ENCODE assay signal across 41 cellular contexts in genomic region chr16:56903866-56904265, GRCh38. TPM values are rescaled to one million over a fixed set of nuclear protein-coding genes. Genes with fewer than 3 reads are reported as not detected.
"Had no signal": no experiment of that assay in that cellular context is flagged by ENCODE, and none has a peak within 500 bp of the region (broad histone marks: within the 10 kb centered on the region; RNA-seq: fewer than 3 reads in every experiment).

No MANE protein-coding gene starts in this region.

- H3K4me1 ChIP-seq: ascending aorta had no signal

- H3K27me3 Mint-ChIP-seq: activated naive CD4-positive, alpha-beta T cell treated with anti-CD3 and anti-CD28 coated beads, Interleukin-2, amount 50 U/mL, for 24 hours; activated naive CD8-positive, alpha-beta T cell; central memory CD8-positive, alpha-beta T cell had no signal

- ATAC-seq: activated CD4-positive, alpha-beta T cell treated with anti-CD3 and anti-CD28 coated beads for 36 hours; activated CD4-positive, CD25-positive, alpha-beta regulatory T cell treated with anti-CD3 and anti-CD28 coated beads, Interleukin-2, amount 50 U/mL, for 24 hours; activated CD8-positive, alpha-beta memory T cell treated with anti-CD3 and anti-CD28 coated beads, Interleukin-2, amount 10 ng/mL, durations not matched to agents 7 days and 5 days; activated CD8-positive, alpha-beta T cell treated with anti-CD3 and anti-CD28 coated beads, Interleukin-2, amount 10 ng/mL, durations not matched to agents 7 days and 5 days; activated naive CD8-positive, alpha-beta T cell treated with anti-CD3 and anti-CD28 coated beads, Interleukin-2, amount 50 U/mL, for 24 hours; T-cell; T-helper 17 cell; WTC11 had no signal

- H3K36me3 Mint-ChIP-seq: activated CD8-positive, alpha-beta memory T cell treated with anti-CD3 and anti-CD28 coated beads, Interleukin-2, amount 10 ng/mL, durations not matched to agents 7 days and 5 days; activated naive CD4-positive, alpha-beta T cell treated with anti-CD3 and anti-CD28 coated beads, Interleukin-2, amount 10 ng/mL, durations not matched to agents 7 days and 5 days; activated naive CD4-positive, alpha-beta T cell treated with anti-CD3 and anti-CD28 coated beads, Interleukin-2, amount 50 U/mL, for 24 hours; activated naive CD8-positive, alpha-beta T cell; activated naive CD8-positive, alpha-beta T cell treated with anti-CD3 and anti-CD28 coated beads, Interleukin-2, amount 10 ng/mL, durations not matched to agents 7 days and 5 days; brain; T-cell had no signal

- H3K36me3 ChIP-seq: ascending aorta, cardiac muscle cell, WERI-Rb-1 had no signal

- H3K27me3 ChIP-seq: ascending aorta, cardiac muscle cell had no signal

- H3K27ac ChIP-seq: ascending aorta, cardiac muscle cell, WERI-Rb-1 had no signal

- H3K4me3 Mint-ChIP-seq: activated CD4-positive, alpha-beta memory T cell treated with anti-CD3 and anti-CD28 coated beads, Interleukin-2, amount 10 ng/mL, durations not matched to agents 7 days and 5 days; activated CD4-positive, alpha-beta T cell treated with anti-CD3 and anti-CD28 coated beads for 36 hours; activated CD4-positive, alpha-beta T cell treated with anti-CD3 and anti-CD28 coated beads, Interleukin-2, amount 10 ng/mL, durations not matched to agents 7 days and 5 days; activated CD8-positive, alpha-beta memory T cell treated with anti-CD3 and anti-CD28 coated beads, Interleukin-2, amount 10 ng/mL, durations not matched to agents 7 days and 5 days; activated CD8-positive, alpha-beta T cell treated with anti-CD3 and anti-CD28 coated beads, Interleukin-2, amount 10 ng/mL, durations not matched to agents 7 days and 5 days; activated naive CD4-positive, alpha-beta T cell treated with anti-CD3 and anti-CD28 coated beads, Interleukin-2, amount 10 ng/mL, durations not matched to agents 7 days and 5 days; activated naive CD4-positive, alpha-beta T cell treated with anti-CD3 and anti-CD28 coated beads, Interleukin-2, amount 50 U/mL, for 24 hours; activated naive CD8-positive, alpha-beta T cell; activated naive CD8-positive, alpha-beta T cell treated with anti-CD3 and anti-CD28 coated beads, Interleukin-2, amount 10 ng/mL, durations not matched to agents 7 days and 5 days; activated naive CD8-positive, alpha-beta T cell treated with anti-CD3 and anti-CD28 coated beads, Interleukin-2, amount 50 U/mL, for 24 hours; activated T-cell treated with anti-CD3 and anti-CD28 coated beads, Interleukin-2, amount 50 U/mL, for 24 hours; brain; central memory CD8-positive, alpha-beta T cell; T-cell; T-helper 17 cell; WTC11 had no signal

- H3K9me3 ChIP-seq: ascending aorta had no signal

- DNase-seq: activated CD4-positive, alpha-beta memory T cell treated with anti-CD3 and anti-CD28 coated beads, Interleukin-2, amount 10 ng/mL, durations not matched to agents 7 days and 5 days; activated CD4-positive, alpha-beta T cell treated with anti-CD3 and anti-CD28 coated beads for 1 hour; activated CD4-positive, alpha-beta T cell treated with anti-CD3 and anti-CD28 coated beads for 36 hours; activated CD4-positive, alpha-beta T cell treated with anti-CD3 and anti-CD28 coated beads for 48 hours; activated CD4-positive, alpha-beta T cell treated with anti-CD3 and anti-CD28 coated beads, Interleukin-2, amount 10 ng/mL, durations not matched to agents 7 days and 5 days; activated CD4-positive, alpha-beta T cell treated with anti-CD3 and anti-CD28 coated beads, Interleukin-2, amount 50 U/mL, for 48 hours; activated CD4-positive, CD25-positive, alpha-beta regulatory T cell; activated CD8-positive, alpha-beta memory T cell treated with anti-CD3 and anti-CD28 coated beads for 24 hours; activated CD8-positive, alpha-beta memory T cell treated with anti-CD3 and anti-CD28 coated beads, Interleukin-2, amount 10 ng/mL, durations not matched to agents 7 days and 5 days; activated CD8-positive, alpha-beta memory T cell treated with anti-CD3 and anti-CD28 coated beads, Interleukin-2, amount 50 U/mL, for 48 hours; activated CD8-positive, alpha-beta T cell treated with anti-CD3 and anti-CD28 coated beads, Interleukin-2, amount 10 ng/mL, durations not matched to agents 7 days and 5 days; activated effector memory CD4-positive, alpha-beta T cell treated with Interleukin-2 at 50 U/mL for 16 hours; activated gamma-delta T cell; activated naive CD4-positive, alpha-beta T cell treated with anti-CD3 and anti-CD28 coated beads, Interleukin-2, amount 10 ng/mL, durations not matched to agents 7 days and 5 days; activated naive CD4-positive, alpha-beta T cell treated with Interleukin-2 at 50 U/mL for 16 hours; activated naive CD8-positive, alpha-beta T cell treated with anti-CD3 and anti-CD28 coated beads, Interleukin-2, amount 10 ng/mL, durations not matched to agents 7 days and 5 days; activated naive CD8-positive, alpha-beta T cell treated with anti-CD3 and anti-CD28 coated beads, Interleukin-2, amount 50 U/mL, for 24 hours; activated T-cell treated with anti-CD3 and anti-CD28 coated beads, Interleukin-2, amount 50 U/mL, for 24 hours; activated T-cell treated with anti-CD3 and anti-CD28 coated beads, Interleukin-2, amount 50 U/mL, for 48 hours; amygdala; anterior cingulate cortex; caudate nucleus; cerebellar nuclear complex; T-cell; T-helper 17 cell; T1000; WERI-Rb-1 had no signal

- H3K9me3 Mint-ChIP-seq: activated CD4-positive, alpha-beta memory T cell treated with anti-CD3 and anti-CD28 coated beads, Interleukin-2, amount 10 ng/mL, durations not matched to agents 7 days and 5 days; activated naive CD4-positive, alpha-beta T cell treated with anti-CD3 and anti-CD28 coated beads, Interleukin-2, amount 10 ng/mL, durations not matched to agents 7 days and 5 days; activated naive CD4-positive, alpha-beta T cell treated with anti-CD3 and anti-CD28 coated beads, Interleukin-2, amount 50 U/mL, for 24 hours; activated naive CD8-positive, alpha-beta T cell treated with anti-CD3 and anti-CD28 coated beads, Interleukin-2, amount 10 ng/mL, durations not matched to agents 7 days and 5 days; activated naive CD8-positive, alpha-beta T cell treated with anti-CD3 and anti-CD28 coated beads, Interleukin-2, amount 50 U/mL, for 24 hours; activated T-helper 2 cell treated with anti-CD3 and anti-CD28 coated beads, Interferon-gamma antibody, Interleukin-2, Interleukin-4, amounts not matched to agents 10 μg/mL and 5 μg/mL and 100 μg/mL, durations not matched to agents 14 hours and 24 hours and 36 hours; central memory CD8-positive, alpha-beta T cell had no signal

- FAIRE-seq: bronchial epithelial cell, TTC549 had no signal

- H3K4me3 ChIP-seq: ascending aorta, cardiac muscle cell had no signal

- H3K27ac Mint-ChIP-seq: activated CD4-positive, alpha-beta memory T cell treated with anti-CD3 and anti-CD28 coated beads, Interleukin-2, amount 10 ng/mL, durations not matched to agents 7 days and 5 days; activated CD4-positive, alpha-beta T cell treated with anti-CD3 and anti-CD28 coated beads for 36 hours; activated CD4-positive, alpha-beta T cell treated with anti-CD3 and anti-CD28 coated beads, Interleukin-2, amount 10 ng/mL, durations not matched to agents 7 days and 5 days; activated CD8-positive, alpha-beta memory T cell treated with anti-CD3 and anti-CD28 coated beads, Interleukin-2, amount 10 ng/mL, durations not matched to agents 7 days and 5 days; activated CD8-positive, alpha-beta T cell treated with anti-CD3 and anti-CD28 coated beads, Interleukin-2, amount 10 ng/mL, durations not matched to agents 7 days and 5 days; activated naive CD4-positive, alpha-beta T cell treated with anti-CD3 and anti-CD28 coated beads, Interleukin-2, amount 10 ng/mL, durations not matched to agents 7 days and 5 days; activated naive CD4-positive, alpha-beta T cell treated with anti-CD3 and anti-CD28 coated beads, Interleukin-2, amount 50 U/mL, for 24 hours; activated naive CD8-positive, alpha-beta T cell; activated naive CD8-positive, alpha-beta T cell treated with anti-CD3 and anti-CD28 coated beads, Interleukin-2, amount 10 ng/mL, durations not matched to agents 7 days and 5 days; activated naive CD8-positive, alpha-beta T cell treated with anti-CD3 and anti-CD28 coated beads, Interleukin-2, amount 50 U/mL, for 24 hours; activated T-cell treated with anti-CD3 and anti-CD28 coated beads, Interleukin-2, amount 50 U/mL, for 24 hours; activated T-helper 2 cell treated with anti-CD3 and anti-CD28 coated beads, Interferon-gamma antibody, Interleukin-2, Interleukin-4, amounts not matched to agents 10 μg/mL and 5 μg/mL and 100 μg/mL, durations not matched to agents 14 hours and 24 hours and 36 hours; brain; T-cell; T-helper 17 cell; WTC11 had no signal

RNA-seq across cellular contexts. Expression of gene SLC12A3, which starts 38.9 kb away (rescaled TPM):
- total RNA-seq: activated CD4-positive, alpha-beta memory T cell treated with anti-CD3 and anti-CD28 coated beads, Interleukin-2, amount 10 ng/mL, durations not matched to agents 7 days and 5 days; activated CD4-positive, alpha-beta T cell treated with anti-CD3 and anti-CD28 coated beads for 36 hours; activated CD4-positive, alpha-beta T cell treated with anti-CD3 and anti-CD28 coated beads, Interleukin-2, amount 10 ng/mL, durations not matched to agents 7 days and 5 days; activated CD8-positive, alpha-beta memory T cell treated with anti-CD3 and anti-CD28 coated beads, Interleukin-2, amount 10 ng/mL, durations not matched to agents 7 days and 5 days; activated CD8-positive, alpha-beta T cell treated with anti-CD3 and anti-CD28 coated beads, Interleukin-2, amount 10 ng/mL, durations not matched to agents 7 days and 5 days; activated naive CD8-positive, alpha-beta T cell treated with anti-CD3 and anti-CD28 coated beads, Interleukin-2, amount 10 ng/mL, durations not matched to agents 7 days and 5 days; activated T-helper 2 cell treated with anti-CD3 and anti-CD28 coated beads, Interferon-gamma antibody, Interleukin-2, Interleukin-4, amounts not matched to agents 10 μg/mL and 5 μg/mL and 100 μg/mL, durations not matched to agents 14 hours and 24 hours and 36 hours; ascending aorta; bronchial epithelial cell; cardiac muscle cell; chondrocyte; T-helper 1 cell treated with Interleukin-12 subunit alpha and Interleukin-12 subunit beta and Interleukin-4 antibody, amounts not matched to agents 30 ng/mL and 1 ng/mL, for 36 hours; T-helper 17 cell; T-helper 2 cell treated with Interferon-gamma antibody and Interleukin-4, amounts not matched to agents 100 ng/mL and 5 ng/mL, for 36 hours; WTC11 had no signal
- polyA plus RNA-seq: cardiac muscle cell had no signal

RNA-seq across cellular contexts. Expression of gene CETP, which starts 57.9 kb away (rescaled TPM):
- total RNA-seq: activated CD4-positive, alpha-beta memory T cell treated with anti-CD3 and anti-CD28 coated beads, Interleukin-2, amount 10 ng/mL, durations not matched to agents 7 days and 5 days; activated CD4-positive, alpha-beta T cell treated with anti-CD3 and anti-CD28 coated beads, Interleukin-2, amount 10 ng/mL, durations not matched to agents 7 days and 5 days; activated CD8-positive, alpha-beta memory T cell treated with anti-CD3 and anti-CD28 coated beads, Interleukin-2, amount 10 ng/mL, durations not matched to agents 7 days and 5 days; activated CD8-positive, alpha-beta T cell treated with anti-CD3 and anti-CD28 coated beads, Interleukin-2, amount 10 ng/mL, durations not matched to agents 7 days and 5 days; activated naive CD8-positive, alpha-beta T cell treated with anti-CD3 and anti-CD28 coated beads, Interleukin-2, amount 10 ng/mL, durations not matched to agents 7 days and 5 days; activated T-helper 2 cell treated with anti-CD3 and anti-CD28 coated beads, Interferon-gamma antibody, Interleukin-2, Interleukin-4, amounts not matched to agents 10 μg/mL and 5 μg/mL and 100 μg/mL, durations not matched to agents 14 hours and 24 hours and 36 hours; ascending aorta; bronchial epithelial cell; chondrocyte; T-helper 1 cell treated with Interleukin-12 subunit alpha and Interleukin-12 subunit beta and Interleukin-4 antibody, amounts not matched to agents 30 ng/mL and 1 ng/mL, for 36 hours; T-helper 2 cell treated with Interferon-gamma antibody and Interleukin-4, amounts not matched to agents 100 ng/mL and 5 ng/mL, for 36 hours; WTC11 had no signal
